In the genomic region with DNA sequence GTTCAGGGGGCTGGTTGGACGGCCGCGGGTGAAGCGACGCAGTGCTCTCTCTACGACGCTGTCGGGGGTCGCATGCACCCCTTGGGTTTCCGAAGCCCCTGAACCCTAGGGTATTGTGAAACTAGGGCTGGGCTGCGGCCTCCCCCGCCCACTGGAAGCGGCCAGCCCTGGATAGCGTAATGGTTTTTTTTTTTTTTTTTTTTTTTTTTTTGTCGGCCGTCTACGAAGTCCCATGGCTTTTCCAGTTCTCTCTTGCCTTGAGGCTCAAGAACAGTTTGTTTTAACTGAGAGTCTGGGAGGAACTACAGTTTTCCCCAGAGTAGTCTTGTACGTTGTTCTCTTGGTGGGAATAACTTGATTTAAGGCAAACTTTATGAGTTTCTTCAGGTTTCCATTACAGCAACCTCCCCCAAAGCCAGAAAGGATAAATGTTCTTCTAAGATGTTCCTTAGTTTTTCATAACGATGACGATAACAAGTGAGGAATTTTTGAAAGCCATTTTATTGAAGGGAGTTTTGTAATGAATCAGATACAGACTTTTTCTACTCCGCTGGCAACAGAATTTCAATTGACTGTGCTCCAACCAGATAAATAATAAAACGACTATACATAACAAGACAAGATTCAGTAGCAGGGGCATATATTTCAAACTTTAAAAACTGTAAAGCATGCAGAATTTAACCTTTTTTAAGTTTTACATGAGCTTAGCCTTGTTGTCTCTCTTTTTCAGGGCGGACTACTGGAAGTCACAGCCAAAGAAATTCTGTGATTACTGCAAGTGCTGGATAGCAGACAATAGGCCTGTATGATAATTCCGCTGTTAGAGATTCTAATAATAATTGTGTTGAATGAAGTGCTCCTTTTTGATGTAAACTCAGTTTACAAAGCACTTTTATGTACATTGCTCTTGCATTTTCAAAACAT, we compare ENCODE assay signal across 1 cellular context.
TF ChIP-seq lines count a peak whose summit lies in the region.

No MANE protein-coding gene starts in this region.

TF ChIP-seq in SK-N-SH, 30 proteins besides CTCF, POLR2A, EP300 and RAD21 (continued from another document):
- TF ChIP-seq, protein P1, sequence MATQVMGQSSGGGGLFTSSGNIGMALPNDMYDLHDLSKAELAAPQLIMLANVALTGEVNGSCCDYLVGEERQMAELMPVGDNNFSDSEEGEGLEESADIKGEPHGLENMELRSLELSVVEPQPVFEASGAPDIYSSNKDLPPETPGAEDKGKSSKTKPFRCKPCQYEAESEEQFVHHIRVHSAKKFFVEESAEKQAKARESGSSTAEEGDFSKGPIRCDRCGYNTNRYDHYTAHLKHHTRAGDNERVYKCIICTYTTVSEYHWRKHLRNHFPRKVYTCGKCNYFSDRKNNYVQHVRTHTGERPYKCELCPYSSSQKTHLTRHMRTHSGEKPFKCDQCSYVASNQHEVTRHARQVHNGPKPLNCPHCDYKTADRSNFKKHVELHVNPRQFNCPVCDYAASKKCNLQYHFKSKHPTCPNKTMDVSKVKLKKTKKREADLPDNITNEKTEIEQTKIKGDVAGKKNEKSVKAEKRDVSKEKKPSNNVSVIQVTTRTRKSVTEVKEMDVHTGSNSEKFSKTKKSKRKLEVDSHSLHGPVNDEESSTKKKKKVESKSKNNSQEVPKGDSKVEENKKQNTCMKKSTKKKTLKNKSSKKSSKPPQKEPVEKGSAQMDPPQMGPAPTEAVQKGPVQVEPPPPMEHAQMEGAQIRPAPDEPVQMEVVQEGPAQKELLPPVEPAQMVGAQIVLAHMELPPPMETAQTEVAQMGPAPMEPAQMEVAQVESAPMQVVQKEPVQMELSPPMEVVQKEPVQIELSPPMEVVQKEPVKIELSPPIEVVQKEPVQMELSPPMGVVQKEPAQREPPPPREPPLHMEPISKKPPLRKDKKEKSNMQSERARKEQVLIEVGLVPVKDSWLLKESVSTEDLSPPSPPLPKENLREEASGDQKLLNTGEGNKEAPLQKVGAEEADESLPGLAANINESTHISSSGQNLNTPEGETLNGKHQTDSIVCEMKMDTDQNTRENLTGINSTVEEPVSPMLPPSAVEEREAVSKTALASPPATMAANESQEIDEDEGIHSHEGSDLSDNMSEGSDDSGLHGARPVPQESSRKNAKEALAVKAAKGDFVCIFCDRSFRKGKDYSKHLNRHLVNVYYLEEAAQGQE (IDR thresholded peaks at IDR 0.05; ENCODE audit: low read depth, low read length) = peak; percentile 62; the same call in 1 of the 2 replicates
- TF ChIP-seq JUND (IDR thresholded peaks at IDR 0.05) (no peak), NFIC (IDR thresholded peaks at IDR 0.05; ENCODE audit: borderline replicate concordance) (no peak), GABPA (IDR thresholded peaks at IDR 0.05; ENCODE audit: low read depth) (no peak), TAF1 (IDR thresholded peaks at IDR 0.05; ENCODE audit: borderline replicate concordance, low read depth, low read length) (0 out of 2 replicates have a peak, but pooled peaks have one; percentile 30)
